1 cellular context compared by ENCODE assay signal in genomic region chr5:55306641-55307382, GRCh38.
TF ChIP-seq lines count a peak whose summit lies in the region.

No MANE protein-coding gene starts in this region.

TF ChIP-seq in endothelial cell of umbilical vein, 7 proteins besides CTCF, POLR2A, EP300 and RAD21 (continued from another document):
- TF ChIP-seq JUN (IDR thresholded peaks at IDR 0.05; ENCODE audit: borderline replicate concordance, insufficient read depth, insufficient read length, low read depth), result no peak
